In genomic region chr11:66421492-66422205, GRCh38 we compare ENCODE assay signal across 1 cellular context.
TF ChIP-seq lines count a peak whose summit lies in the region.

No MANE protein-coding gene starts in this region.

TF ChIP-seq in K562, 482 proteins besides CTCF, POLR2A, EP300 and RAD21 (continued from another document and continues in another):
- TF ChIP-seq ZNF589 (CRISPR knock-in tag; IDR thresholded peaks at IDR 0.05; ENCODE audit: low read depth) (peak; percentile 100), CUX1 (CRISPR knock-in tag; IDR thresholded peaks at IDR 0.05) (peak; percentile 98), MIER1 (IDR thresholded peaks at IDR 0.05; ENCODE audit: low read depth) (peak; percentile 100), GATA2 (CRISPR knock-in tag; IDR thresholded peaks at IDR 0.05) (peak; percentile 98), SRSF7 (optimal IDR thresholded peaks at IDR 0.05; ENCODE audit: low read depth, low read length) (no peak), KDM1A (IDR thresholded peaks at IDR 0.05) (peak; percentile 50 to 70; a peak in 2 of 4 replicates), ZNF174 (CRISPR knock-in tag; IDR thresholded peaks at IDR 0.05) (peak; percentile 94), MEF2D (tag; conservative IDR thresholded peaks at IDR 0.05; ENCODE audit: low read depth) (peak; percentile 92), ARID3A (IDR thresholded peaks at IDR 0.05; ENCODE audit: borderline replicate concordance, low read depth, low read length) (no peak), CREM (IDR thresholded peaks at IDR 0.05; ENCODE audit: low read depth) (peak; percentile 96), HMGXB4 (CRISPR knock-in tag; IDR thresholded peaks at IDR 0.05) (peak; percentile 100), SIN3B (IDR thresholded peaks at IDR 0.05; ENCODE audit: low read depth) (peak; percentile 68; the same call in 1 of the 2 replicates), C11orf30 (IDR thresholded peaks at IDR 0.05; ENCODE audit: low read depth) (no peak), DEAF1 (CRISPR knock-in tag; IDR thresholded peaks at IDR 0.05) (peak; percentile 45; the same call in 1 of the 2 replicates), PTTG1 (tag; IDR thresholded peaks at IDR 0.05; ENCODE audit: low read depth) (peak; percentile 90), SRF (CRISPR knock-in tag; IDR thresholded peaks at IDR 0.05) (peak; percentile 66 to 99; a peak in 3 of 4 replicates), TBL1XR1 (IDR thresholded peaks at IDR 0.05; ENCODE audit: low read length in 2 of 2) (peak; percentile 33 to 56; a peak in 2 of 4 replicates), BDP1 (IDR thresholded peaks at IDR 0.05; ENCODE audit: insufficient read depth, insufficient read length) (no peak), E2F8 (IDR thresholded peaks at IDR 0.05; ENCODE audit: low read depth, partially characterized antibody) (peak; percentile 98), ZNF197 (CRISPR knock-in tag; IDR thresholded peaks at IDR 0.05; ENCODE audit: low read depth) (peak; percentile 100), E2F1 (CRISPR knock-in tag; IDR thresholded peaks at IDR 0.05) (peak; percentile 100), MCM7 (IDR thresholded peaks at IDR 0.05) (peak in 1 of 2 experiments; percentile 98; a peak in 2 of 4 replicates), FOXP4 (CRISPR knock-in tag; IDR thresholded peaks at IDR 0.05; ENCODE audit: borderline replicate concordance) (peak; percentile 100), JUNB (CRISPR knock-in tag; conservative IDR thresholded peaks at IDR 0.05) (no peak; the same call in 1 of the 2 replicates), ZNF274 (IDR thresholded peaks at IDR 0.05; ENCODE audit: borderline replicate concordance, low read depth, low read length) (no peak), MTF1 (CRISPR knock-in tag; IDR thresholded peaks at IDR 0.05; ENCODE audit: borderline replicate concordance) (peak; percentile 97), CHD4 (IDR thresholded peaks at IDR 0.05; ENCODE audit: insufficient read depth, insufficient replicate concordance, low read depth, low read length, poor library complexity, severe bottlenecking) (no peak), ZNF23 (CRISPR knock-in tag; IDR thresholded peaks at IDR 0.05) (peak; percentile 94), HINFP (tag; conservative IDR thresholded peaks at IDR 0.05; ENCODE audit: low read depth) (peak; percentile 93), NUFIP1 (IDR thresholded peaks at IDR 0.05; ENCODE audit: partially characterized antibody) (no peak), ATF3 (IDR thresholded peaks at IDR 0.05) (no peak), ATF3 (CRISPR knock-in tag; conservative IDR thresholded peaks at IDR 0.05) (peak; percentile 100), E4F1 (CRISPR knock-in tag; IDR thresholded peaks at IDR 0.05; ENCODE audit: borderline replicate concordance) (no peak; the same call in 1 of the 2 replicates), E2F3 (CRISPR knock-in tag; IDR thresholded peaks at IDR 0.05) (peak; percentile 93)
